Comparison of ENCODE assay signal across 19 cellular contexts in the genomic region with DNA sequence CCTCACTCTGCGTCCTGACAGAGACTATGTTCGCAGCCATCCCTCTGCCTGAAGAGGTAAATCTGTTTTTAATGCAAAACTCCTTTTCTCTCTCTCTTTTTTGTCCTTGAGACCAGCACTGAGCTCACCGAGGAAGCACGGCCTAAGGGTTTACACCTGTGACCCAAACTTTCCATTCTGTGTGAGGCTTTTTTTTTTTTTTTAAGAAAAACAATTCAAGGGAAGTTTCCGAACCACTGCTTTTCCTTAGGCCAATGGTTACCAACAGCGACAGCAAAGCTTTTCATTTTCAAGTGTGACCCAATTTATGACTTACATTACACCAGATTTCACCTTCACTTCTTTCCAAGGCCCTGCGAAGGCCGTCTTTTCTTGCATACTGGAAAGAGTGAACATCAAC.
DNase-seq lines count a peak whose midpoint lies in the region; ATAC-seq, FAIRE-seq and TF ChIP-seq lines count a peak whose summit lies in the region.
"Had no signal": no experiment of that assay in that cellular context is flagged by ENCODE, and none has a peak within 500 bp of the region (broad histone marks: within the 10 kb centered on the region; RNA-seq: fewer than 3 reads in every experiment).

No MANE protein-coding gene starts in this region.

- no peak for FAIRE-seq in kidney (lab: Jason Lieb, UNC)
- FAIRE-seq: bronchial epithelial cell had no signal

- H3K4me2 ChIP-seq in OCI-LY1 (ENCODE audit: low read length) = peak overlapping the region; percentile 70
- H3K4me2 ChIP-seq in smooth muscle cell = no peak overlapping the region
- H3K4me2 ChIP-seq: BLaER1 treated with 17β-estradiol and CSF1 and Interleukin-3, amounts not matched to agents 10 nM and 100 nM had no signal

- POLR2A ChIA-PET in activated CD8-positive, alpha-beta T cell treated with anti-CD3 and anti-CD28 coated beads for 36 hours (lab: Charles Lee) = no interaction called here
- POLR2A ChIA-PET in activated CD8-positive, alpha-beta T cell treated with anti-CD3 and anti-CD28 coated beads, Interleukin-2, amount 10 ng/mL, durations not matched to agents 7 days and 5 days (lab: Charles Lee) = no interaction called here
- POLR2A ChIA-PET in CD8-positive, alpha-beta T cell (lab: Charles Lee) = no interaction called here

- CTCF ChIA-PET in activated CD8-positive, alpha-beta T cell treated with anti-CD3 and anti-CD28 coated beads for 36 hours (lab: Charles Lee) = interaction anchor here (1.2 kb wide), 1 partner anchor 107 kb away, joined by 4 read pairs; no protein-coding TSS in a partner anchor
- CTCF ChIA-PET in activated CD8-positive, alpha-beta T cell treated with anti-CD3 and anti-CD28 coated beads, Interleukin-2, amount 10 ng/mL, durations not matched to agents 7 days and 5 days (lab: Charles Lee) = no interaction called here
- CTCF ChIA-PET in CD8-positive, alpha-beta T cell (lab: Charles Lee) = no interaction called here

- H3K27me3 ChIP-seq in OCI-LY1 (ENCODE audit: insufficient read depth, low read length) = no peaks in the 10 kb centered on the region
- H3K27me3 ChIP-seq in smooth muscle cell (ENCODE audit: low read depth) = no peaks in the 10 kb centered on the region
- no peaks in the 10 kb centered on the region for H3K27me3 ChIP-seq in CD8-positive, alpha-beta T cell (ENCODE audit: insufficient read depth, low read length)
- H3K27me3 ChIP-seq: BLaER1 treated with 17β-estradiol and CSF1 and Interleukin-3, amounts not matched to agents 10 nM and 100 nM; gastroesophageal sphincter had no signal

- peak overlapping the region; percentile 43 for H3K4me3 ChIP-seq in OCI-LY1 (ENCODE audit: low read depth, low read length, poor library complexity, severe bottlenecking)
- H3K4me3 ChIP-seq in kidney (ENCODE audit: low read length in 2 of 2) = no peak overlapping the region
- H3K4me3 ChIP-seq in smooth muscle cell = no peak overlapping the region
- no peak overlapping the region for H3K4me3 ChIP-seq in CD8-positive, alpha-beta T cell (ENCODE audit: low read depth, low read length)
- H3K4me3 ChIP-seq: BLaER1 treated with 17β-estradiol and CSF1 and Interleukin-3, amounts not matched to agents 10 nM and 100 nM; dorsolateral prefrontal cortex; gastroesophageal sphincter had no signal

- no peaks in the 10 kb centered on the region for H3K9me3 ChIP-seq in OCI-LY1 (ENCODE audit: low read length)
- H3K9me3 ChIP-seq in kidney (ENCODE audit: control insufficient read depth in 1 of 2, low read length in 2 of 2) = no peaks in the 10 kb centered on the region
- H3K9me3 ChIP-seq in smooth muscle cell (replicated peaks; ENCODE audit: low read depth) = no peaks in the 10 kb centered on the region
- H3K9me3 ChIP-seq in CD8-positive, alpha-beta T cell (ENCODE audit: low read length) = no peaks in the 10 kb centered on the region
- H3K9me3 ChIP-seq: BLaER1 treated with 17β-estradiol and CSF1 and Interleukin-3, amounts not matched to agents 10 nM and 100 nM; gastroesophageal sphincter had no signal

- H3K36me3 Mint-ChIP-seq in activated CD8-positive, alpha-beta T cell treated with anti-CD3 and anti-CD28 coated beads for 36 hours (ENCODE audit: low read depth) = no peaks in the 10 kb centered on the region
- H3K36me3 Mint-ChIP-seq in activated CD8-positive, alpha-beta T cell treated with anti-CD3 and anti-CD28 coated beads, Interleukin-2, amount 10 ng/mL, durations not matched to agents 7 days and 5 days (ENCODE audit: low read depth) = no peaks in the 10 kb centered on the region
- no peaks in the 10 kb centered on the region for H3K36me3 Mint-ChIP-seq in CD8-positive, alpha-beta T cell
- H3K36me3 Mint-ChIP-seq: IgD-negative memory B cell had no signal

- 86% methylated on average over 8 of the region's 8 CpGs for WGBS in smooth muscle cell (ENCODE audit: low lambda C conversion rate)

- TF ChIP-seq CTCF in activated CD8-positive, alpha-beta T cell treated with anti-CD3 and anti-CD28 coated beads for 36 hours (IDR thresholded peaks at IDR 0.05) = no peak
- TF ChIP-seq CTCF in OCI-LY1 (IDR thresholded peaks at IDR 0.05; ENCODE audit: low read length) (no peak), kidney (IDR thresholded peaks at IDR 0.05; ENCODE audit: borderline replicate concordance, extremely low read depth, insufficient read depth) (no peak), smooth muscle cell (IDR thresholded peaks at IDR 0.05; ENCODE audit: borderline replicate concordance, insufficient read depth, poor library complexity, severe bottlenecking) (no peak)
- no peak for TF ChIP-seq CTCF in CD8-positive, alpha-beta T cell (IDR thresholded peaks at IDR 0.05)

- peak; percentile 24 for ATAC-seq in activated CD8-positive, alpha-beta T cell treated with anti-CD3 and anti-CD28 coated beads for 36 hours
- no peak for ATAC-seq in activated CD8-positive, alpha-beta T cell treated with anti-CD3 and anti-CD28 coated beads, Interleukin-2, amount 10 ng/mL, durations not matched to agents 7 days and 5 days
- ATAC-seq in CD8-positive, alpha-beta T cell = no peak
- no peak for ATAC-seq in HG02852 (IDR thresholded peaks at IDR 0.05; ENCODE audit: unreplicated experiment)
- ATAC-seq: esophagus mucosa, gastroesophageal sphincter, left colon had no signal

- H3K36me3 ChIP-seq in OCI-LY1 (ENCODE audit: insufficient read depth, low read length) = no peaks in the 10 kb centered on the region
- no peaks in the 10 kb centered on the region for H3K36me3 ChIP-seq in kidney (ENCODE audit: control insufficient read depth in 1 of 2, insufficient read depth in 2 of 2, low read length in 2 of 2)
- no peaks in the 10 kb centered on the region for H3K36me3 ChIP-seq in smooth muscle cell (ENCODE audit: low read depth)
- H3K36me3 ChIP-seq in CD8-positive, alpha-beta T cell (ENCODE audit: insufficient read depth, low read length) = no peaks in the 10 kb centered on the region
- H3K36me3 ChIP-seq: BLaER1 treated with 17β-estradiol and CSF1 and Interleukin-3, amounts not matched to agents 10 nM and 100 nM; gastroesophageal sphincter had no signal

- peak overlapping the region; percentile 63 for H3K9ac ChIP-seq in OCI-LY1 (ENCODE audit: low read length)
- peak overlapping the region in 1 of 2 donors; percentile 31 for H3K9ac ChIP-seq in kidney (ENCODE audit: low read length in 2 of 2)
- H3K9ac ChIP-seq in smooth muscle cell (ENCODE audit: low read depth) = no peak overlapping the region
- H3K9ac ChIP-seq: BLaER1 treated with 17β-estradiol and CSF1 and Interleukin-3, amounts not matched to agents 10 nM and 100 nM; parathyroid adenoma had no signal

- no peak for DNase-seq in activated CD8-positive, alpha-beta T cell treated with anti-CD3 and anti-CD28 coated beads for 36 hours
- no peak for DNase-seq in activated CD8-positive, alpha-beta T cell treated with anti-CD3 and anti-CD28 coated beads, Interleukin-2, amount 10 ng/mL, durations not matched to agents 7 days and 5 days
- no peak for DNase-seq in kidney
- DNase-seq in smooth muscle cell (lab: John Stamatoyannopoulos, UW; ENCODE audit: unreplicated experiment) = no peak
- no peak for DNase-seq in CD8-positive, alpha-beta T cell
- DNase-seq in mesenteric fat pad (ENCODE audit: low spot score) = no peak
- DNase-seq: dorsolateral prefrontal cortex, GF-D8, left colon, NCI-H1930, NCI-H446 had no signal

- H3K79me2 ChIP-seq in OCI-LY1 (ENCODE audit: insufficient read depth, low read length) (no peaks in the 10 kb centered on the region), smooth muscle cell (ENCODE audit: low read depth) (no peaks in the 10 kb centered on the region)
- H3K79me2 ChIP-seq: parathyroid adenoma had no signal

- H3K9me3 Mint-ChIP-seq in activated CD8-positive, alpha-beta T cell treated with anti-CD3 and anti-CD28 coated beads for 36 hours = no peaks in the 10 kb centered on the region
- no peaks in the 10 kb centered on the region for H3K9me3 Mint-ChIP-seq in activated CD8-positive, alpha-beta T cell treated with anti-CD3 and anti-CD28 coated beads, Interleukin-2, amount 10 ng/mL, durations not matched to agents 7 days and 5 days (ENCODE audit: insufficient read depth)
- no peaks in the 10 kb centered on the region for H3K9me3 Mint-ChIP-seq in CD8-positive, alpha-beta T cell
- H3K9me3 Mint-ChIP-seq: IgD-negative memory B cell had no signal

- H3K27ac ChIP-seq in OCI-LY1 (ENCODE audit: low read depth, low read length, poor library complexity, severe bottlenecking) (peak overlapping the region; percentile 98), kidney (ENCODE audit: low read depth in 2 of 2, low read length in 2 of 2) (peak overlapping the region; percentile 56 to 58), smooth muscle cell (ENCODE audit: low read depth) (peak overlapping the region; percentile 86)
- H3K27ac ChIP-seq in CD8-positive, alpha-beta T cell (ENCODE audit: low read depth, low read length) = no peak overlapping the region
- H3K27ac ChIP-seq: BLaER1 treated with 17β-estradiol and CSF1 and Interleukin-3, amounts not matched to agents 10 nM and 100 nM; dorsolateral prefrontal cortex; gastroesophageal sphincter; parathyroid adenoma had no signal

- no peaks in the 10 kb centered on the region for H3K9me2 ChIP-seq in OCI-LY1 (ENCODE audit: low read depth, low read length)

- H3K4me1 ChIP-seq in OCI-LY1 (ENCODE audit: insufficient read depth, low read length, severe bottlenecking) (peaks cover 96% of the 10 kb centered on the region), kidney (ENCODE audit: control insufficient read depth in 1 of 2, insufficient read depth in 1 of 2, low read depth in 1 of 2, low read length in 2 of 2) (peaks cover 10% of the 10 kb centered on the region in 2 donors), smooth muscle cell (ENCODE audit: low read depth) (peaks cover 64% of the 10 kb centered on the region)
- peaks cover 3% of the 10 kb centered on the region for H3K4me1 ChIP-seq in CD8-positive, alpha-beta T cell (ENCODE audit: insufficient read depth, low read length)

- no peaks in the 10 kb centered on the region for H3F3A ChIP-seq in OCI-LY1 (ENCODE audit: insufficient read depth, low read length)
- H3F3A ChIP-seq in smooth muscle cell (ENCODE audit: low read depth) = peaks cover 16% of the 10 kb centered on the region

- no peak overlapping the region for H2AFZ ChIP-seq in OCI-LY1 (ENCODE audit: low read length)
- H2AFZ ChIP-seq in smooth muscle cell (ENCODE audit: low read depth) = no peak overlapping the region
- H2AFZ ChIP-seq: parathyroid adenoma had no signal

- H3K27ac Mint-ChIP-seq in activated CD8-positive, alpha-beta T cell treated with anti-CD3 and anti-CD28 coated beads for 36 hours = peak overlapping the region; percentile 17
- H3K27ac Mint-ChIP-seq in activated CD8-positive, alpha-beta T cell treated with anti-CD3 and anti-CD28 coated beads, Interleukin-2, amount 10 ng/mL, durations not matched to agents 7 days and 5 days = no peak overlapping the region
- H3K27ac Mint-ChIP-seq in CD8-positive, alpha-beta T cell = no peak overlapping the region
- H3K27ac Mint-ChIP-seq: IgD-negative memory B cell had no signal

- peaks cover 4% of the 10 kb centered on the region for H3K27me3 Mint-ChIP-seq in activated CD8-positive, alpha-beta T cell treated with anti-CD3 and anti-CD28 coated beads for 36 hours
- H3K27me3 Mint-ChIP-seq in activated CD8-positive, alpha-beta T cell treated with anti-CD3 and anti-CD28 coated beads, Interleukin-2, amount 10 ng/mL, durations not matched to agents 7 days and 5 days (ENCODE audit: low read depth) = peaks cover 4% of the 10 kb centered on the region
- peaks cover 3% of the 10 kb centered on the region for H3K27me3 Mint-ChIP-seq in CD8-positive, alpha-beta T cell (ENCODE audit: low read depth)

- intact Hi-C loops in activated CD8-positive, alpha-beta T cell treated with anti-CD3 and anti-CD28 coated beads for 36 hours (cut with micrococcal nuclease) = no loop called here
- intact Hi-C loops in kidney (cut with DNase I) = no loop called here
- intact Hi-C loops in CD8-positive, alpha-beta T cell (cut with DNase I, micrococcal nuclease) = loop anchor here in 1 of 2 experiments (10.0 kb wide), 1 partner anchor 110 kb away; no protein-coding TSS in a partner anchor

- no peak overlapping the region for H3K4me3 Mint-ChIP-seq in activated CD8-positive, alpha-beta T cell treated with anti-CD3 and anti-CD28 coated beads for 36 hours
- no peak overlapping the region for H3K4me3 Mint-ChIP-seq in activated CD8-positive, alpha-beta T cell treated with anti-CD3 and anti-CD28 coated beads, Interleukin-2, amount 10 ng/mL, durations not matched to agents 7 days and 5 days
- H3K4me3 Mint-ChIP-seq in CD8-positive, alpha-beta T cell = no peak overlapping the region
- H3K4me3 Mint-ChIP-seq: IgD-negative memory B cell had no signal

- H4K20me1 ChIP-seq in OCI-LY1 (ENCODE audit: insufficient read depth, low read length) (no peaks in the 10 kb centered on the region), smooth muscle cell (ENCODE audit: low read depth) (no peaks in the 10 kb centered on the region)
- H4K20me1 ChIP-seq: BLaER1 treated with 17β-estradiol and CSF1 and Interleukin-3, amounts not matched to agents 10 nM and 100 nM had no signal

- peaks cover 17% of the 10 kb centered on the region for H3K4me1 Mint-ChIP-seq in activated CD8-positive, alpha-beta T cell treated with anti-CD3 and anti-CD28 coated beads for 36 hours (ENCODE audit: low read depth)
- peaks cover 4% of the 10 kb centered on the region for H3K4me1 Mint-ChIP-seq in activated CD8-positive, alpha-beta T cell treated with anti-CD3 and anti-CD28 coated beads, Interleukin-2, amount 10 ng/mL, durations not matched to agents 7 days and 5 days (ENCODE audit: low read depth)
- peaks cover 16% of the 10 kb centered on the region for H3K4me1 Mint-ChIP-seq in CD8-positive, alpha-beta T cell (ENCODE audit: low read depth)
